8 cellular contexts compared by ENCODE assay signal in genomic region chr12:110677206-110677911, GRCh38. TPM values are rescaled to one million over a fixed set of nuclear protein-coding genes. Genes with fewer than 3 reads are reported as not detected.
DNase-seq lines count a peak whose midpoint lies in the region; ATAC-seq, FAIRE-seq and TF ChIP-seq lines count a peak whose summit lies in the region.

No MANE protein-coding gene starts in this region.

- TF ChIP-seq POLR2A in esophagus squamous epithelium (IDR thresholded peaks at IDR 0.05), result no peak

- intact Hi-C loops in esophagus squamous epithelium (cut with DNase I), result no loop called here

- peak; percentile 73 for ATAC-seq in GM19452 (IDR thresholded peaks at IDR 0.05; ENCODE audit: unreplicated experiment)
- ATAC-seq in HG03432 (IDR thresholded peaks at IDR 0.05; ENCODE audit: unreplicated experiment), result peak; percentile 74

- H3K27me3 Mint-ChIP-seq in CD8-positive, alpha-beta memory T cell, result no peaks in the 10 kb centered on the region
- peaks cover 25% of the 10 kb centered on the region for H3K27me3 Mint-ChIP-seq in astrocyte (ENCODE audit: low read depth, unreplicated experiment)

- POLR2A ChIA-PET in CD8-positive, alpha-beta memory T cell (lab: Charles Lee), result no interaction called here

- no peaks in the 10 kb centered on the region for H3K79me2 ChIP-seq in astrocyte (ENCODE audit: insufficient read depth, low read length)

- no peaks in the 10 kb centered on the region for H4K20me1 ChIP-seq in astrocyte (ENCODE audit: insufficient read depth, low read length)

- H3K9ac ChIP-seq in astrocyte (ENCODE audit: low read length) (no peak overlapping the region), subcutaneous abdominal adipose tissue (ENCODE audit: low read length in 5 of 5) (peak overlapping the region in 3 of 5 donors; percentile 4 to 49 (median 22))

- H3K4me2 ChIP-seq in astrocyte (ENCODE audit: low read length), result no peak overlapping the region

- H3K36me3 ChIP-seq in CD8-positive, alpha-beta memory T cell (ENCODE audit: insufficient read depth, low read length), result no peaks in the 10 kb centered on the region
- H3K36me3 ChIP-seq in astrocyte (ENCODE audit: insufficient read depth, low read length), result no peaks in the 10 kb centered on the region
- H3K36me3 ChIP-seq in subcutaneous abdominal adipose tissue (ENCODE audit: control insufficient read depth in 5 of 5, insufficient read depth in 5 of 5, low read length in 5 of 5), result peaks cover 0 to 3% (median 0%) of the 10 kb centered on the region in 5 donors
- no peaks in the 10 kb centered on the region for H3K36me3 ChIP-seq in esophagus squamous epithelium

- DNase-seq in CD8-positive, alpha-beta memory T cell, result no peak
- no peak for DNase-seq in astrocyte (ENCODE audit: low read depth)
- no peak for DNase-seq in NCI-H1417 treated with DMSO at 0.1 percent for 48 hours (lab: John Stamatoyannopoulos, UW)
- no peak for DNase-seq in esophagus squamous epithelium (lab: John Stamatoyannopoulos, UW)
- DNase-seq in superior temporal gyrus (ENCODE audit: extremely low spot score), result no peak

- WGBS in esophagus squamous epithelium, 2 donors, result 54 to 64% methylated on average over 4 to 5 of the region's 5 CpGs

- peaks cover 0 to 2% (median 0%) of the 10 kb centered on the region in 5 donors for H3K9me3 Mint-ChIP-seq in CD8-positive, alpha-beta memory T cell
- H3K9me3 Mint-ChIP-seq in astrocyte (ENCODE audit: unreplicated experiment), result peaks cover 9% of the 10 kb centered on the region

- H3K9me3 ChIP-seq in CD8-positive, alpha-beta memory T cell (ENCODE audit: low read length), result no peaks in the 10 kb centered on the region
- H3K9me3 ChIP-seq in astrocyte (ENCODE audit: insufficient read depth, low read depth, low read length) (no peaks in the 10 kb centered on the region), subcutaneous abdominal adipose tissue (ENCODE audit: control insufficient read depth in 5 of 5, low read length in 5 of 5) (no peaks in the 10 kb centered on the region), esophagus squamous epithelium (no peaks in the 10 kb centered on the region)

- no peak for TF ChIP-seq CTCF in astrocyte (IDR thresholded peaks at IDR 0.05; ENCODE audit: insufficient read depth, low read depth, low read length)
- no peak for TF ChIP-seq CTCF in esophagus squamous epithelium (IDR thresholded peaks at IDR 0.05)

- peak overlapping the region; percentile 2 for H3K4me3 ChIP-seq in CD8-positive, alpha-beta memory T cell (ENCODE audit: low read length)
- no peak overlapping the region for H3K4me3 ChIP-seq in astrocyte (ENCODE audit: insufficient read depth, low read depth, low read length)
- peak overlapping the region in 1 of 5 donors; percentile 4 for H3K4me3 ChIP-seq in subcutaneous abdominal adipose tissue (ENCODE audit: low read depth in 1 of 5, low read length in 5 of 5)
- H3K4me3 ChIP-seq in esophagus squamous epithelium, result no peak overlapping the region

- peak overlapping the region in 6 of 7 donors; percentile 57 to 86 (median 66) for H3K4me3 Mint-ChIP-seq in CD8-positive, alpha-beta memory T cell
- H3K4me3 Mint-ChIP-seq in astrocyte (ENCODE audit: unreplicated experiment), result no peak overlapping the region

- H3K4me1 ChIP-seq in CD8-positive, alpha-beta memory T cell (ENCODE audit: insufficient read depth, low read length), result peaks cover 22% of the 10 kb centered on the region
- no peaks in the 10 kb centered on the region for H3K4me1 ChIP-seq in astrocyte (ENCODE audit: insufficient read depth, low read length)
- H3K4me1 ChIP-seq in subcutaneous abdominal adipose tissue (ENCODE audit: control insufficient read depth in 5 of 5, insufficient read depth in 5 of 5, low read length in 5 of 5), result peaks cover 5 to 30% (median 20%) of the 10 kb centered on the region in 5 donors
- H3K4me1 ChIP-seq in esophagus squamous epithelium, result peaks cover 0 to 7% (median 0%) of the 10 kb centered on the region in 3 donors

- peak overlapping the region; percentile 6 for H3K27ac ChIP-seq in CD8-positive, alpha-beta memory T cell (ENCODE audit: low read depth, low read length)
- H3K27ac ChIP-seq in astrocyte (ENCODE audit: low read depth, low read length) (no peak overlapping the region), subcutaneous abdominal adipose tissue (ENCODE audit: low read depth, low read length) (no peak overlapping the region), esophagus squamous epithelium (peak overlapping the region in 2 of 4 donors; percentile 39 to 49)

- no peak for FAIRE-seq in astrocyte (lab: Jason Lieb, UNC)

- H3K4me1 Mint-ChIP-seq in CD8-positive, alpha-beta memory T cell, result peaks cover 22 to 34% (median 33%) of the 10 kb centered on the region in 3 donors
- H3K4me1 Mint-ChIP-seq in astrocyte (ENCODE audit: low read depth, unreplicated experiment), result peaks cover 7% of the 10 kb centered on the region

- CTCF ChIA-PET in CD8-positive, alpha-beta memory T cell (lab: Charles Lee), result interaction anchor here (1.5 kb wide), 1 partner anchor 10 kb away, joined by 3 read pairs; no protein-coding TSS in a partner anchor

- H3K27me3 ChIP-seq in CD8-positive, alpha-beta memory T cell (ENCODE audit: insufficient read depth, low read length, poor library complexity, severe bottlenecking), result no peaks in the 10 kb centered on the region
- no peaks in the 10 kb centered on the region for H3K27me3 ChIP-seq in astrocyte (ENCODE audit: insufficient read depth, low read length)
- H3K27me3 ChIP-seq in subcutaneous abdominal adipose tissue (ENCODE audit: control insufficient read depth in 5 of 5, insufficient read depth in 4 of 5, low read length in 5 of 5), result no peaks in the 10 kb centered on the region
- H3K27me3 ChIP-seq in esophagus squamous epithelium, result no peaks in the 10 kb centered on the region

- no peak overlapping the region for H2AFZ ChIP-seq in astrocyte (ENCODE audit: low read depth, low read length)

- peaks cover 6 to 10% (median 10%) of the 10 kb centered on the region in 3 donors for H3K36me3 Mint-ChIP-seq in CD8-positive, alpha-beta memory T cell
- peaks cover 3% of the 10 kb centered on the region for H3K36me3 Mint-ChIP-seq in astrocyte (ENCODE audit: low read depth, unreplicated experiment)

- peak overlapping the region; percentile 50 to 98 (median 88) for H3K27ac Mint-ChIP-seq in CD8-positive, alpha-beta memory T cell
- peak overlapping the region; percentile 53 for H3K27ac Mint-ChIP-seq in astrocyte (ENCODE audit: unreplicated experiment)

RNA-seq across cellular contexts. Expression of gene HVCN1, which starts 11.6 kb away (rescaled TPM):
- 10 to 100 TPM; 18.5 to 20.2 TPM for total RNA-seq in CD8-positive, alpha-beta memory T cell
- polyA plus RNA-seq in CD8-positive, alpha-beta memory T cell, result 17.6 TPM
- total RNA-seq in astrocyte (0.94 and 1.0 TPM in 2 replicates), esophagus squamous epithelium (1 to 10 TPM; 1.0 to 5.7 (median 1.7) TPM)
